ENCODE assay signal across 22 cellular contexts in the genomic region with DNA sequence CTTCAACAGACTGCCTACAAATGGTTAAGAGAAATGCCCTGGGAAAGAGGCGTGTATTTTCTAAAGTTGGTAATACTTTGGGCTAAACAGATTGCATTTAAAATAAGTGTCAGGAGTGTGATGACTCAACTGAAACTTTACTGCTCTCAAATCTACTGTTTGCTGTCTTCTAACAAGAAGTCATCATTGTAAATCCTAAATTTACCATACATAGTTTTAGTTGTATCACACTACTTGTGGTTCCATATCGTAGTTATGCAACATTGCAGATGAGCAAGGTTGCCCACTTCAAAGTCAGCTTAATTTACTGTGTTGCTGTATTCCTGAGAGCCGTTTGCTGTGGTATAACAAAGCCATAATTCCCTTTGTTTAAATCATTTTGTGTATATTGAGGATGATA. TPM values are rescaled to one million over a fixed set of nuclear protein-coding genes. Genes with fewer than 3 reads are reported as not detected.
"Had no signal": no experiment of that assay in that cellular context is flagged by ENCODE, and none has a peak within 500 bp of the region (broad histone marks: within the 10 kb centered on the region; RNA-seq: fewer than 3 reads in every experiment).

No MANE protein-coding gene starts in this region.

- H3K27me3 ChIP-seq: adrenal gland, breast epithelium, colonic mucosa, dorsolateral prefrontal cortex, esophagus muscularis mucosa, heart left ventricle, neutrophil, pancreas, suprapubic skin, tibial nerve had no signal

- H3K4me1 ChIP-seq: adrenal gland, breast epithelium, colonic mucosa, esophagus muscularis mucosa, heart left ventricle, pancreas, psoas muscle, suprapubic skin, tibial nerve had no signal

- H3K9me3 ChIP-seq: adrenal gland, breast epithelium, colonic mucosa, esophagus muscularis mucosa, heart left ventricle, neutrophil, pancreas, psoas muscle, suprapubic skin, tibial nerve had no signal

- H3K36me3 ChIP-seq: adrenal gland, breast epithelium, colonic mucosa, esophagus muscularis mucosa, heart left ventricle, neutrophil, pancreas, suprapubic skin, tibial nerve had no signal

- DNase-seq: activated CD4-positive, alpha-beta T cell treated with anti-CD3 and anti-CD28 coated beads for 4 hours; activated CD4-positive, alpha-beta T cell treated with anti-CD3 and anti-CD28 coated beads, Interleukin-2, amount 50 U/mL, for 48 hours; activated CD4-positive, CD25-positive, alpha-beta regulatory T cell; activated CD8-positive, alpha-beta memory T cell treated with anti-CD3 and anti-CD28 coated beads, Interleukin-2, amount 50 U/mL, for 48 hours; activated naive CD4-positive, alpha-beta T cell; activated T-cell treated with anti-CD3 and anti-CD28 coated beads, Interleukin-2, amount 50 U/mL, for 4 hours; adrenal gland; colonic mucosa; dorsolateral prefrontal cortex; heart left ventricle; pancreas; psoas muscle; right cardiac atrium; stimulated activated CD4-positive, alpha-beta T cell treated with anti-CD3 and anti-CD28 coated beads, Interleukin-1b, Interleukin-23, amount 100 ng/mL, for 48 hours; stimulated activated naive CD8-positive, alpha-beta T cell treated with anti-CD3 and anti-CD28 coated beads, Interleukin-15, amount 100 ng/mL, for 72 hours had no signal

- H3K4me3 ChIP-seq: adrenal gland, breast epithelium, colonic mucosa, dorsolateral prefrontal cortex, esophagus muscularis mucosa, heart left ventricle, pancreas, psoas muscle, suprapubic skin, tibial nerve had no signal

RNA-seq across cellular contexts. Expression of a gene that starts 59.6 kb away (rescaled TPM):
- polyA plus RNA-seq: adrenal gland, heart left ventricle, liver, pancreas, psoas muscle, right cardiac atrium, urinary bladder had no signal
